17 cellular contexts compared by ENCODE assay signal in the genomic region with DNA sequence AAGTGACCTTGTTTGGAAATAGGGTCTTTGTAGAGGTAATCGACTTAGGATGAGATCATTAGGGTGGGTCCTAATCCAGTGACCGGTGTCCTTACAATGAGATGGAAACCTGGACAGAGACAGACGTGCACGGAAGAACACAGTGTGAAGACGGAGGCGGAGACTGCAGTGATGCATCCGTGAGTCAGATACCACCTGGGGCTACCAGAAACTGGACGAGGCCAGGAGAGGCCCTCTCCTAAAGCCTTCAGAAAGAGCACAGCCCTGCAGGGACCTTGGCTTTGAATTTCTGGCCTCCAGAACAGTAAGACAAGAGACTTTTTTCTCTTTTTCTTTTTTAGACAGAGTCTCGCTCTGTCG.
A peak's percentile ranks its signal among the peaks of the same experiment; 100 is the strongest.
DNase-seq lines count a peak whose midpoint lies in the region; ATAC-seq and TF ChIP-seq lines count a peak whose summit lies in the region.
"Had no signal": no experiment of that assay in that cellular context is flagged by ENCODE, and none has a peak within 500 bp of the region (broad histone marks: within the 10 kb centered on the region; RNA-seq: fewer than 3 reads in every experiment).

No MANE protein-coding gene starts in this region.

- H3K27me3 Mint-ChIP-seq in chondrocyte (ENCODE audit: low read depth) (no peaks in the 10 kb centered on the region), neural progenitor cell (ENCODE audit: insufficient read depth, low read depth) (peaks cover 2% of the 10 kb centered on the region)

- no peaks in the 10 kb centered on the region for H3K9me2 ChIP-seq in PC-3 (replicated peaks; ENCODE audit: low read length)

- H3K27ac ChIP-seq in PC-3 (ENCODE audit: low read length) (peak overlapping the region; percentile 37), neural progenitor cell (no peak overlapping the region), right lobe of liver (no peak overlapping the region)

- H3K9me3 Mint-ChIP-seq in chondrocyte (ENCODE audit: low read depth) (no peaks in the 10 kb centered on the region), neural progenitor cell (no peaks in the 10 kb centered on the region)

- H3K9me3 ChIP-seq in PC-3 (ENCODE audit: low read length): no peaks in the 10 kb centered on the region
- no peaks in the 10 kb centered on the region for H3K9me3 ChIP-seq in neural progenitor cell (ENCODE audit: low read depth)
- H3K9me3 ChIP-seq in right lobe of liver: no peaks in the 10 kb centered on the region

- DNase-seq in ELF-1 (ENCODE audit: low read depth, low spot score) (peak; percentile 58), PC-3 (peak; percentile 87), chondrocyte (ENCODE audit: low spot score) (no peak), neural progenitor cell (ENCODE audit: low spot score) (no peak), right lobe of liver (no peak), SHP77 (lab: John Stamatoyannopoulos, UW) (no peak), NOMO-1 treated with DMSO at 0.1 percent for 48 hours (lab: John Stamatoyannopoulos, UW; ENCODE audit: unreplicated experiment) (no peak), T-helper 9 cell (no peak)
- DNase-seq: activated CD4-positive, alpha-beta T cell treated with anti-CD3 and anti-CD28 coated beads for 1 hour; activated effector memory CD4-positive, alpha-beta T cell treated with anti-CD3 and anti-CD28 coated beads, Interleukin-2, amount 50 U/mL, for 16 hours; amniotic stem cell; HCEC 1CT; MV-4-11; NCI-H2081; NCI-H69; stimulated activated CD4-positive, alpha-beta T cell treated with anti-CD3 and anti-CD28 coated beads, Interleukin-2, amount 100 ng/mL, for 24 hours; T-helper 1 cell had no signal

- peak overlapping the region; percentile 9; the same call in 1 of the 2 replicates for H3K4me2 ChIP-seq in PC-3 (ENCODE audit: low read length)
- no peak overlapping the region for H3K4me2 ChIP-seq in neural progenitor cell

- no peak overlapping the region for H3K4me3 Mint-ChIP-seq in chondrocyte (ENCODE audit: unreplicated experiment)
- peak overlapping the region; percentile 25 for H3K4me3 Mint-ChIP-seq in neural progenitor cell

- H2AFZ ChIP-seq in PC-3 (ENCODE audit: low read length) (no peak overlapping the region), neural progenitor cell (replicated peaks) (no peak overlapping the region)

- peaks cover 1% of the 10 kb centered on the region for H3K36me3 Mint-ChIP-seq in chondrocyte (ENCODE audit: low read depth)
- H3K36me3 Mint-ChIP-seq in neural progenitor cell: peaks cover 13% of the 10 kb centered on the region

- CTCF ChIA-PET in PC-3 (lab: Charles Lee): no interaction called here

- intact Hi-C loops in PC-3 (cut with micrococcal nuclease): no loop called here
- intact Hi-C loops in right lobe of liver (cut with DNase I): no loop called here

- H3K9ac ChIP-seq in PC-3 (ENCODE audit: low read length) (no peak overlapping the region), neural progenitor cell (no peak overlapping the region)

- WGBS in right lobe of liver (ENCODE audit: insufficient coverage, low coverage, low lambda C conversion rate, missing lambda C conversion rate): 76% methylated on average over 8 of the region's 10 CpGs

- H3K27ac Mint-ChIP-seq in chondrocyte (ENCODE audit: unreplicated experiment) (peak overlapping the region; percentile 85), neural progenitor cell (peak overlapping the region; percentile 77)

- ATAC-seq in PC-3 (peak; percentile 100), right lobe of liver (no peak)

- no peak for TF ChIP-seq POLR2A in right lobe of liver (IDR thresholded peaks at IDR 0.05)

- H3F3A ChIP-seq in PC-3 (ENCODE audit: low read length, unreplicated experiment) (no peaks in the 10 kb centered on the region), neural progenitor cell (ENCODE audit: low read depth) (no peaks in the 10 kb centered on the region)

- H3K4me1 ChIP-seq in PC-3 (ENCODE audit: insufficient read depth, low read length): peaks cover 27% of the 10 kb centered on the region
- peaks cover 12% of the 10 kb centered on the region for H3K4me1 ChIP-seq in neural progenitor cell
- H3K4me1 ChIP-seq in right lobe of liver: peaks cover 0 to 12% (median 3%) of the 10 kb centered on the region in 4 donors

- no peaks in the 10 kb centered on the region for H3K27me3 ChIP-seq in PC-3 (ENCODE audit: low read length)
- H3K27me3 ChIP-seq in neural progenitor cell: no peaks in the 10 kb centered on the region
- no peaks in the 10 kb centered on the region for H3K27me3 ChIP-seq in right lobe of liver

- H3K36me3 ChIP-seq in PC-3 (ENCODE audit: low read depth, low read length): no peaks in the 10 kb centered on the region
- no peaks in the 10 kb centered on the region for H3K36me3 ChIP-seq in neural progenitor cell
- no peaks in the 10 kb centered on the region for H3K36me3 ChIP-seq in right lobe of liver

- POLR2A ChIA-PET in PC-3 (lab: Charles Lee; ENCODE audit: unreplicated experiment): no interaction called here

- BruUV-seq in PC-3 (replicated peaks; lab: Mats Ljungman, UMichigan): no TSS peak

- H4K20me1 ChIP-seq in PC-3 (ENCODE audit: low read length) (no peaks in the 10 kb centered on the region), neural progenitor cell (ENCODE audit: low read depth) (peaks cover 32% of the 10 kb centered on the region)

- H3K4me1 Mint-ChIP-seq in chondrocyte (ENCODE audit: low read depth) (peaks cover 63% of the 10 kb centered on the region), neural progenitor cell (peaks cover 52% of the 10 kb centered on the region)

- H3K79me2 ChIP-seq in PC-3 (ENCODE audit: low read length) (no peaks in the 10 kb centered on the region), neural progenitor cell (ENCODE audit: low read depth) (no peaks in the 10 kb centered on the region)

- H3K4me3 ChIP-seq in PC-3 (ENCODE audit: low read length) (no peak overlapping the region), neural progenitor cell (no peak overlapping the region), right lobe of liver (no peak overlapping the region)

- no peak for TF ChIP-seq CTCF in PC-3 (conservative IDR thresholded peaks at IDR 0.05; ENCODE audit: low read depth, low read length)
- no peak for TF ChIP-seq CTCF in chondrocyte (IDR thresholded peaks at IDR 0.05)
- no peak for TF ChIP-seq CTCF in neural progenitor cell (IDR thresholded peaks at IDR 0.05)
- no peak for TF ChIP-seq CTCF in right lobe of liver (IDR thresholded peaks at IDR 0.05)

Comparison
In these comparisons a context has a peak if more than half of its experiments do, and no peak if none do; other contexts are left out.
1. DNase-seq: peak in ELF-1 (single experiment) and PC-3 (single experiment); none in chondrocyte (single experiment), neural progenitor cell (single experiment), right lobe of liver (0 of 3), SHP77 (0 of 2), NOMO-1 treated with DMSO at 0.1 percent for 48 hours (single experiment) and T-helper 9 cell (single experiment).